Comparison of ENCODE assay signal across 1 cellular context in genomic region chr1:100065183-100065968, GRCh38.
TF ChIP-seq lines count a peak whose summit lies in the region.

No MANE protein-coding gene starts in this region.

TF ChIP-seq in HEK293, 187 proteins besides CTCF, POLR2A, EP300 and RAD21 (continued from another document):
- no peak for TF ChIP-seq PRDM10 (tag by site-specific recombination; IDR thresholded peaks at IDR 0.05)
- peak; percentile 100 for TF ChIP-seq PRDM1 (tag by site-specific recombination; IDR thresholded peaks at IDR 0.05)
- TF ChIP-seq ZNF311 (tag by site-specific recombination; IDR thresholded peaks at IDR 0.05; ENCODE audit: borderline replicate concordance), result 0 out of 2 replicates have a peak, but pooled peaks have one; percentile 29
- TF ChIP-seq ZNF530 (tag by site-specific recombination; IDR thresholded peaks at IDR 0.05; ENCODE audit: low read depth), result 0 out of 2 replicates have a peak, but pooled peaks have one; percentile 30
- no peak for TF ChIP-seq KLF1 (tag by site-specific recombination; IDR thresholded peaks at IDR 0.05)
- TF ChIP-seq IKZF3 (tag by site-specific recombination; IDR thresholded peaks at IDR 0.05), result peak; percentile 66; the same call in 1 of the 2 replicates
- TF ChIP-seq ZNF223 (tag by site-specific recombination; IDR thresholded peaks at IDR 0.05), result no peak
- no peak for TF ChIP-seq ELK4 (IDR thresholded peaks at IDR 0.05; ENCODE audit: borderline replicate concordance, low read depth, low read length)
- TF ChIP-seq ZNF366 (tag by site-specific recombination; conservative IDR thresholded peaks at IDR 0.05), result peak; percentile 92
- no peak for TF ChIP-seq ZNF140 (tag by site-specific recombination; IDR thresholded peaks at IDR 0.05)
- TF ChIP-seq ZBTB8A (tag by site-specific recombination; IDR thresholded peaks at IDR 0.05), result no peak
